Comparison of ENCODE assay signal across 20 cellular contexts in the genomic region with DNA sequence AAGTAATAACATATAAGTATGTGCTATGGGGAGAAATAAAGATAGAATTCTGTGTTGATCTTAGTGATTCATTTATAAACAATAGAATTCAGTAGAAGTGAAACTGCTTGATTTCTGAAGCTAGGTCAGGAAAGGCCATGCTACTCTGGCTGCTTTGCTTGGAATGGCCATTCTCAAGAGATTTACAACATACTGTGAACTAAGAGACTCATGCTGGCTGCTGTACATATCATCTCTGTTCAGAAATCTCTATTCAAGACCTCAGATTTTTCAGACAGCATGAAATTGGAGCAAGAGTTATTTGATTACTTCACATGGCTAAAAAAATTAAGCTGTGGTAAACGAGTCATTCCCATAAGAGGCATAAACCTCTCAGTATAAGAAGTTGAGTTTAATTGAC.
A peak's percentile ranks its signal among the peaks of the same experiment; 100 is the strongest.
DNase-seq lines count a peak whose midpoint lies in the region; ATAC-seq and TF ChIP-seq lines count a peak whose summit lies in the region.
"Had no signal": no experiment of that assay in that cellular context is flagged by ENCODE, and none has a peak within 500 bp of the region (broad histone marks: within the 10 kb centered on the region; RNA-seq: fewer than 3 reads in every experiment).

No MANE protein-coding gene starts in this region.

- H3K4me3 ChIP-seq in fibroblast of villous mesenchyme (ENCODE audit: low read depth, low read length) = no peak overlapping the region
- H3K4me3 ChIP-seq in skeletal muscle cell (ENCODE audit: low read depth, low read length) = no peak overlapping the region
- H3K4me3 ChIP-seq in lower lobe of right lung = no peak overlapping the region
- H3K4me3 ChIP-seq: cardiac muscle cell, upper lobe of left lung had no signal

- H3K9me3 ChIP-seq in lower lobe of right lung = no peaks in the 10 kb centered on the region
- H3K9me3 ChIP-seq: upper lobe of left lung had no signal

- no peak for TF ChIP-seq CTCF in fibroblast of villous mesenchyme (IDR thresholded peaks at IDR 0.05; ENCODE audit: insufficient read depth, low read depth, low read length)
- TF ChIP-seq CTCF in foreskin keratinocyte (conservative IDR thresholded peaks at IDR 0.05) = no peak
- TF ChIP-seq CTCF in lower lobe of right lung (IDR thresholded peaks at IDR 0.05) = no peak

- DNase-seq in ELR (ENCODE audit: low read depth) (peak; percentile 51), amniotic epithelial cell (ENCODE audit: low read depth) (peak; percentile 59), fibroblast of villous mesenchyme (ENCODE audit: low read depth) (peak; percentile 53), skeletal muscle cell (ENCODE audit: low read depth) (peak; percentile 96), iPS-NIHi11 (ENCODE audit: low spot score) (no peak), foreskin keratinocyte (no peak), lower lobe of right lung (no peak)
- no peak for DNase-seq in activated CD8-positive, alpha-beta memory T cell treated with anti-CD3 and anti-CD28 coated beads, Interleukin-2, amount 50 U/mL, for 48 hours
- DNase-seq: activated CD4-positive, alpha-beta T cell treated with anti-CD3 and anti-CD28 coated beads, Interleukin-2, amount 10 ng/mL, durations not matched to agents 24 days and 14 days; CD4-positive, alpha-beta T cell; effector CD8-positive, alpha-beta T cell; foreskin melanocyte; mammary epithelial cell; MM.1S; naive thymus-derived CD4-positive, alpha-beta T cell; NCI-H187; stimulated activated naive CD8-positive, alpha-beta T cell treated with anti-CD3 and anti-CD28 coated beads, Interleukin-15, Interleukin-2, amounts not matched to agents 100 U/mL and 50 U/mL, for 24 hours; upper lobe of left lung had no signal

- ATAC-seq in foreskin keratinocyte (no peak), lower lobe of right lung (no peak)
- ATAC-seq: HCT116; naive thymus-derived CD4-positive, alpha-beta T cell; stimulated activated naive CD8-positive, alpha-beta T cell treated with anti-CD3 and anti-CD28 coated beads, Interleukin-15, Interleukin-2, amounts not matched to agents 100 U/mL and 50 U/mL, for 24 hours had no signal

- intact Hi-C loops in lower lobe of right lung (cut with DNase I) = no loop called here

- no peaks in the 10 kb centered on the region for H3K36me3 ChIP-seq in lower lobe of right lung
- H3K36me3 ChIP-seq: cardiac muscle cell, upper lobe of left lung had no signal

- no peaks in the 10 kb centered on the region for H3K4me1 ChIP-seq in foreskin keratinocyte
- no peaks in the 10 kb centered on the region for H3K4me1 ChIP-seq in lower lobe of right lung
- H3K4me1 ChIP-seq: upper lobe of left lung had no signal

- H3K27me3 ChIP-seq in foreskin keratinocyte (no peaks in the 10 kb centered on the region), lower lobe of right lung (ENCODE audit: low read depth) (no peaks in the 10 kb centered on the region)
- H3K27me3 ChIP-seq: cardiac muscle cell, upper lobe of left lung had no signal

- no peak overlapping the region for H3K27ac ChIP-seq in foreskin keratinocyte
- no peak overlapping the region for H3K27ac ChIP-seq in lower lobe of right lung
- H3K27ac ChIP-seq: cardiac muscle cell, upper lobe of left lung had no signal

Comparison
In these comparisons a context has a peak if more than half of its experiments do, and no peak if none do; other contexts are left out.
1. DNase-seq: peak in ELR (single experiment), amniotic epithelial cell (single experiment), fibroblast of villous mesenchyme (single experiment) and skeletal muscle cell (single experiment); none in iPS-NIHi11 (single experiment), foreskin keratinocyte (0 of 2), activated CD8-positive, alpha-beta memory T cell treated with anti-CD3 and anti-CD28 coated beads, Interleukin-2, amount 50 U/mL, for 48 hours (single experiment) and lower lobe of right lung (single experiment).